In genomic region chr21:29240136-29240535, GRCh38 we compare ENCODE assay signal across 22 cellular contexts.
"Had no signal": no experiment of that assay in that cellular context is flagged by ENCODE, and none has a peak within 500 bp of the region (broad histone marks: within the 10 kb centered on the region; RNA-seq: fewer than 3 reads in every experiment).

No MANE protein-coding gene starts in this region.

- H3K27me3 ChIP-seq: MG63, SJSA1 had no signal

- H3K36me3 ChIP-seq: MG63, SJSA1 had no signal

- H3K4me3 ChIP-seq: K562, MG63, SJSA1, SK-N-MC had no signal

- ATAC-seq: K562 had no signal

- DNase-seq: MG63, NCI-H1092, NCI-H1105 treated with DMSO at 0.1 percent for 48 hours, NCI-H1417 treated with DMSO at 0.1 percent for 48 hours, NCI-H146, NCI-H1694 treated with DMSO at 0.1 percent for 48 hours, NCI-H1930, NCI-H2081 treated with DMSO at 0.1 percent for 48 hours, NCI-H2171, NCI-H226, NCI-H446, NCI-H510A, NCI-H524 treated with DMSO at 0.1 percent for 48 hours, NCI-H69, NCI-H774, Right ventricle myocardium superior, RPMI8226, SIG-M5 had no signal

- H3K27ac ChIP-seq: HL-60, SJSA1, SK-N-MC had no signal
